17 cellular contexts compared by ENCODE assay signal in the genomic region with DNA sequence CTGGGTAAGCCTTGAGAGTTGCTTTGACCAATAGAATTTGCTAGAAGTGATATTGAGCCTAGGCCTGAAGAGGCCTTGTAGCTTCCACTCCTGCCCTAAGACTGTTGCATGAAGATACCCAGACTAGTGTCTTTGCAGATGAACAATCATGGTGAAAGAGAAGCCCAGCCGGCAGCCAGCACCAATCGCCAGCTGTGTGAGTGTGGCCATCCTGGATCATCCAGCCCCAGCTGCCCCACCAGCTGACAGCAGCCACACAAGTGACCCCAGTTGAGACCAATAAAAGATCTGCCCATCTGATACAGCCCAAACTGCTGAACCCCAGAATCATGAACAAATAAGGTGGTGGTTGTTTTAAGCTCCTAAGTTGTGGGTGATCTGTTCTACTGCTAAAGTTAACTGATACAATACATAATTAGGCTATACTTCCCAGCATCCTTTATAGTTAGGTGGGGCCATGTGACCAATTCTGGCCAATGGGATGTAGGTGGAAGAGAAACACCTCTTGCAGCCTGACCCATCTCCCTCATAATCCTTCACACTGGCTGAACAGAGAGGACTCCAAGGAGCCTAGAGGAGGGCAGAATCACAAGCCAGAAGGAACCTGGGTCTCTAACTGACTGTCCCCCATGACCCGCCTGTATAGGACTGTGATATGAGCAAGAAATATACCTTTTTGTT. TPM values are rescaled to one million over a fixed set of nuclear protein-coding genes. Genes with fewer than 3 reads are reported as not detected.
"Had no signal": no experiment of that assay in that cellular context is flagged by ENCODE, and none has a peak within 500 bp of the region (broad histone marks: within the 10 kb centered on the region; RNA-seq: fewer than 3 reads in every experiment).

No MANE protein-coding gene starts in this region.

- ATAC-seq: activated CD8-positive, alpha-beta T cell treated with anti-CD3 and anti-CD28 coated beads, Interleukin-2, amount 10 ng/mL, durations not matched to agents 7 days and 5 days; effector memory CD8-positive, alpha-beta T cell; foreskin keratinocyte; left ventricle myocardium superior; stimulated activated naive B cell treated with anti-CD40 and anti-IgM and Interleukin-4, amounts not matched to agents 10 μg/mL and 1 μg/mL and 100 μg/mL, for 72 hours had no signal

- H3K4me3 ChIP-seq: skin epidermis, transverse colon had no signal

- H3K27me3 ChIP-seq: foreskin keratinocyte, transverse colon had no signal

- DNase-seq: activated B cell treated with CpG ODN at 0.5 μM for 24 hours; activated CD4-positive, alpha-beta T cell treated with anti-CD3 and anti-CD28 coated beads for 48 hours; activated CD8-positive, alpha-beta memory T cell treated with anti-CD3 and anti-CD28 coated beads, Interleukin-2, amount 50 U/mL, for 4 hours; activated CD8-positive, alpha-beta T cell treated with anti-CD3 and anti-CD28 coated beads, Interleukin-2, amount 10 ng/mL, durations not matched to agents 7 days and 5 days; activated naive CD4-positive, alpha-beta T cell; activated naive CD8-positive, alpha-beta T cell treated with anti-CD3 and anti-CD28 coated beads, Interleukin-2, amount 10 ng/mL, durations not matched to agents 7 days and 5 days; cerebellar nuclear complex; effector memory CD8-positive, alpha-beta T cell; foreskin keratinocyte; kidney glomerular epithelial cell; left ventricle myocardium superior; stimulated activated CD4-positive, alpha-beta T cell treated with anti-CD3 and anti-CD28 coated beads, Interleukin-15, amount 100 ng/mL, for 24 hours; stimulated activated CD4-positive, alpha-beta T cell treated with anti-CD3 and anti-CD28 coated beads, Interleukin-4, amount 100 ng/mL, for 1 hour; stimulated activated naive B cell treated with anti-CD40 and anti-IgM and Interleukin-4, amounts not matched to agents 10 μg/mL and 1 μg/mL and 100 μg/mL, for 72 hours; SW 1271; transverse colon had no signal

- H3K9me3 ChIP-seq: transverse colon had no signal

- H3K36me3 ChIP-seq: transverse colon had no signal

- H3K27ac ChIP-seq: foreskin keratinocyte, skin epidermis, transverse colon had no signal

RNA-seq across cellular contexts. Expression of a gene that starts 10.9 kb away (rescaled TPM):
- total RNA-seq: activated B cell treated with CpG ODN at 0.5 μM for 24 hours had no signal
